In genomic region chr1:204162498-204163074, GRCh38 we compare ENCODE assay signal across 8 cellular contexts. TPM values are rescaled to one million over a fixed set of nuclear protein-coding genes. Genes with fewer than 3 reads are reported as not detected.
DNase-seq lines count a peak whose midpoint lies in the region; ATAC-seq and TF ChIP-seq lines count a peak whose summit lies in the region.

No MANE protein-coding gene starts in this region.

- no peak overlapping the region for H3K4me3 Mint-ChIP-seq in activated naive CD8-positive, alpha-beta T cell treated with anti-CD3 and anti-CD28 coated beads, Interleukin-2, amount 50 U/mL, for 24 hours

- H3K4me1 Mint-ChIP-seq in activated naive CD8-positive, alpha-beta T cell treated with anti-CD3 and anti-CD28 coated beads, Interleukin-2, amount 50 U/mL, for 24 hours, result no peaks in the 10 kb centered on the region

- no peak overlapping the region for H3K4me3 ChIP-seq in AG10803 (ENCODE audit: low read length)

- ATAC-seq in GM21528 (IDR thresholded peaks at IDR 0.05; ENCODE audit: low FRiP score, unreplicated experiment) (peak; percentile 72), left cardiac atrium (peak; percentile 93), GM21526 (IDR thresholded peaks at IDR 0.05; ENCODE audit: low FRiP score, unreplicated experiment) (no peak)
- ATAC-seq in activated naive CD8-positive, alpha-beta T cell treated with anti-CD3 and anti-CD28 coated beads, Interleukin-2, amount 50 U/mL, for 24 hours, result peak; percentile 89

- peak; percentile 95 for TF ChIP-seq CTCF in AG10803 (conservative IDR thresholded peaks at IDR 0.05; ENCODE audit: low read length)

- H3K27ac Mint-ChIP-seq in activated naive CD8-positive, alpha-beta T cell treated with anti-CD3 and anti-CD28 coated beads, Interleukin-2, amount 50 U/mL, for 24 hours, result no peak overlapping the region

- no peaks in the 10 kb centered on the region for H3K36me3 Mint-ChIP-seq in activated naive CD8-positive, alpha-beta T cell treated with anti-CD3 and anti-CD28 coated beads, Interleukin-2, amount 50 U/mL, for 24 hours (ENCODE audit: low read depth)

- peaks cover 1% of the 10 kb centered on the region for H3K27me3 Mint-ChIP-seq in activated naive CD8-positive, alpha-beta T cell treated with anti-CD3 and anti-CD28 coated beads, Interleukin-2, amount 50 U/mL, for 24 hours

- peaks cover 4% of the 10 kb centered on the region for H3K9me3 Mint-ChIP-seq in activated naive CD8-positive, alpha-beta T cell treated with anti-CD3 and anti-CD28 coated beads, Interleukin-2, amount 50 U/mL, for 24 hours

- intact Hi-C loops in left cardiac atrium (cut with DNase I), result loop anchor here (2.0 to 5.0 kb wide), 4 partner anchors 44 to 200 kb away; no protein-coding TSS in a partner anchor

- DNase-seq in AG10803 (ENCODE audit: low read depth), result peak; percentile 46
- DNase-seq in NCI-H1694 (lab: John Stamatoyannopoulos, UW), result peak; percentile 77
- peak; percentile 43 to 70 (median 58) for DNase-seq in T-helper 1 cell
- peak; percentile 83 for DNase-seq in activated naive CD8-positive, alpha-beta T cell treated with anti-CD3 and anti-CD28 coated beads, Interleukin-2, amount 50 U/mL, for 24 hours
- DNase-seq in left cardiac atrium, result peak; percentile 81
- peak; percentile 57 for DNase-seq in renal cortical epithelial cell (ENCODE audit: low read depth)

RNA-seq across cellular contexts. Expression of gene REN, which starts 3.6 kb away (rescaled TPM):
- total RNA-seq in left cardiac atrium (not detected), renal cortical epithelial cell (not detected in 2 replicates)

RNA-seq across cellular contexts. Expression of gene ETNK2, which starts 10.7 kb away (rescaled TPM):
- total RNA-seq in left cardiac atrium, result 1 to 10 TPM; 5.3 to 6.2 TPM
- total RNA-seq in renal cortical epithelial cell, result 21.7 and 22.7 TPM in 2 replicates

RNA-seq across cellular contexts. Expression of gene KISS1, which starts 33.7 kb away (rescaled TPM):
- total RNA-seq in left cardiac atrium (not detected), renal cortical epithelial cell (0.52 TPM in 1 of 2 replicates, not detected in the other)

RNA-seq across cellular contexts. Expression of gene GOLT1A, which starts 51.2 kb away (rescaled TPM):
- not detected for total RNA-seq in left cardiac atrium
- total RNA-seq in renal cortical epithelial cell, result 0.75 and 2.3 TPM in 2 replicates
